Comparison of ENCODE assay signal across 17 cellular contexts in the genomic region with DNA sequence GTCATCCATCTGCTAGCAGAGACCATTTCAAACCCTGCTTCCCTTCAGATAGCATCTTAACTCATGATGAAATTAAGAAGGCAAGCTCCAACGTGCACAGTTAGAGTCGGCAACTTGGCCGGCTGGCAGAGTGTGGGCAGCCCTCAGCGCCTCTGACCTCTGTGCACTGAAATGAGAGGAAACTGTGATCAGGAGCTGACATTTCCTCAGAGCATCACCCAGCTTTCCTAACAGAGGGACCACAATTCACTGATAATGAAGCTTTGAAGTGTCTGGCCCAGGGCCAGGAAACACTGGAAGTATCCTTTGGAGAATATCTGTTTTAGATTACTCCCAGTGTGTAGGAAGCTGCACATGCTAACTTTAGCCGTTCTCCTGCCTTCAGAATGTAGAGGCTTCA.
DNase-seq lines count a peak whose midpoint lies in the region; ATAC-seq and TF ChIP-seq lines count a peak whose summit lies in the region.
"Had no signal": no experiment of that assay in that cellular context is flagged by ENCODE, and none has a peak within 500 bp of the region (broad histone marks: within the 10 kb centered on the region; RNA-seq: fewer than 3 reads in every experiment).

No MANE protein-coding gene starts in this region.

- TF ChIP-seq CTCF in heart right ventricle (IDR thresholded peaks at IDR 0.05): no peak
- TF ChIP-seq CTCF in thyroid gland (IDR thresholded peaks at IDR 0.05): no peak

- DNase-seq in NCI-H345 (lab: John Stamatoyannopoulos, UW) (peak; percentile 35), NCI-H345 treated with DMSO at 0.1 percent for 48 hours (lab: John Stamatoyannopoulos, UW; ENCODE audit: unreplicated experiment) (no peak), amniotic epithelial cell (ENCODE audit: low read depth) (peak; percentile 66), heart right ventricle (peak; percentile 25 to 53), thyroid gland (peak; percentile 7 to 12)
- DNase-seq: activated CD4-positive, CD25-positive, alpha-beta regulatory T cell treated with anti-CD3 and anti-CD28 coated beads, Interleukin-2, amount 50 U/mL, for 72 hours; activated naive CD4-positive, alpha-beta T cell treated with anti-CD3 and anti-CD28 coated beads, Interleukin-2, amount 10 ng/mL, durations not matched to agents 7 days and 5 days; caudate nucleus; CD4-positive, CD25-positive, alpha-beta regulatory T cell; NCI-H187; psoas muscle; substantia nigra; T-helper 2 cell had no signal

- H3K4me3 ChIP-seq in heart right ventricle (no peak overlapping the region), thyroid gland (replicated peaks in 1 of 3) (no peak overlapping the region)
- H3K4me3 ChIP-seq: A549, psoas muscle had no signal

- TF ChIP-seq POLR2A in thyroid gland (IDR thresholded peaks at IDR 0.05) (no peak), GM18505 (IDR thresholded peaks at IDR 0.05; ENCODE audit: borderline replicate concordance, extremely low read depth, insufficient read depth, insufficient read length) (no peak)

- H3K36me3 ChIP-seq in heart right ventricle (no peaks in the 10 kb centered on the region), thyroid gland (no peaks in the 10 kb centered on the region)

- 4 to 6% methylated on average over 5 of the region's 5 CpGs for WGBS in heart right ventricle, 2 donors
- WGBS in thyroid gland, 2 donors: 49 to 72% methylated on average over 5 of the region's 5 CpGs

- intact Hi-C loops in heart right ventricle (cut with DNase I): loop anchor here in 1 of 10 donors (10.0 kb wide), 1 partner anchor 93 kb away; no protein-coding TSS in a partner anchor
- intact Hi-C loops in thyroid gland (cut with DNase I): no loop called here

- H3K4me1 ChIP-seq in heart right ventricle (peaks cover 0 to 23% (median 10%) of the 10 kb centered on the region in 9 donors), thyroid gland (no peaks in the 10 kb centered on the region)
- H3K4me1 ChIP-seq: A549, psoas muscle had no signal

- ATAC-seq in heart right ventricle (peak; percentile 20 to 85 (median 64)), GM18505 (IDR thresholded peaks at IDR 0.05; ENCODE audit: unreplicated experiment) (no peak), HG03039 (IDR thresholded peaks at IDR 0.05; ENCODE audit: unreplicated experiment) (no peak), HG02571 (IDR thresholded peaks at IDR 0.05; ENCODE audit: unreplicated experiment) (no peak)
- ATAC-seq: A549, psoas muscle had no signal

- H3K27me3 ChIP-seq in heart right ventricle: no peaks in the 10 kb centered on the region
- no peaks in the 10 kb centered on the region for H3K27me3 ChIP-seq in thyroid gland

- no peaks in the 10 kb centered on the region for H3K9me3 ChIP-seq in heart right ventricle
- no peaks in the 10 kb centered on the region for H3K9me3 ChIP-seq in thyroid gland
- H3K9me3 ChIP-seq: A549, psoas muscle had no signal

- H3K27ac ChIP-seq in heart right ventricle: peak overlapping the region in 1 of 10 donors; percentile 28
- no peak overlapping the region for H3K27ac ChIP-seq in thyroid gland
- H3K27ac ChIP-seq: A549, psoas muscle had no signal

Comparison
In these comparisons a context has a peak if more than half of its experiments do, and no peak if none do; other contexts are left out.
1. ATAC-seq: peak in heart right ventricle (8 of 8); none in GM18505 (single experiment), HG03039 (single experiment) and HG02571 (single experiment).